In the genomic region with DNA sequence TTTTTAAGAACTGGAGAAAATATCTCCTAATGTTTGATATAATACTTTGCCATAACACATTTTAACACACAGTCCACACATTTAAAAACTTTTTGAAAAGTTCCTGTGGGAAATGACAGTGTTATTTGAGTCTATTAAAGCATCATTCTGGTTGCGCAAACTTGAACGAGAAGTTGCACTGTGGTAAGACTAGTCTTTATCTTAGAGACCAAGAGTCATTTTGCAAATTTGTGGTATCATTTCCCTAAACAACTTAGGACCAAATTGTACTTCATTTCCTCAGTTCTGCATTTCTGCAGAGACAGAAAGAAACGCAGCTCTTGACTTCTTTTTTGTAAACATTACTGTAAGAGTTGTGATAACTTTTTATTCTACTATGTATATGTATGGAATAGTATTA, we compare ENCODE assay signal across 10 cellular contexts. TPM values are rescaled to one million over a fixed set of nuclear protein-coding genes. Genes with fewer than 3 reads are reported as not detected.
DNase-seq lines count a peak whose midpoint lies in the region; ATAC-seq and TF ChIP-seq lines count a peak whose summit lies in the region.
"Had no signal": no experiment of that assay in that cellular context is flagged by ENCODE, and none has a peak within 500 bp of the region (broad histone marks: within the 10 kb centered on the region; RNA-seq: fewer than 3 reads in every experiment).

A gene with protein sequence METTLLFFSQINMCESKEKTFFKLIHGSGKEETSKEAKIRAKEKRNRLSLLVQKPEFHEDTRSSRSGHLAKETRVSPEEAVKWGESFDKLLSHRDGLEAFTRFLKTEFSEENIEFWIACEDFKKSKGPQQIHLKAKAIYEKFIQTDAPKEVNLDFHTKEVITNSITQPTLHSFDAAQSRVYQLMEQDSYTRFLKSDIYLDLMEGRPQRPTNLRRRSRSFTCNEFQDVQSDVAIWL (plus strand): TSS at position 282 of the 400 bp plus-strand sequence. CDS start 176 bp downstream, outside the sequence.

- H3K4me3 Mint-ChIP-seq in CD14-positive monocyte, result peak within 1 kb of the TSS; percentile 73 to 94
- peak within 1 kb of the TSS; percentile 73 for H3K4me3 Mint-ChIP-seq in dendritic cell treated with granulocyte-macrophage colony-stimulating factor and Interleukin-4, amounts not matched to agents 40 ng/mL and 50 ng/mL, for 4 days
- H3K4me3 Mint-ChIP-seq: B cell, nephron progenitor cell had no signal

- H3K36me3 Mint-ChIP-seq in CD14-positive monocyte, result peaks cover 8 to 20% of the 10 kb centered on the region in 2 donors
- H3K36me3 Mint-ChIP-seq in dendritic cell treated with granulocyte-macrophage colony-stimulating factor and Interleukin-4, amounts not matched to agents 40 ng/mL and 50 ng/mL, for 4 days (ENCODE audit: low read depth), result peaks cover 17% of the 10 kb centered on the region

- peaks cover 42% of the 10 kb centered on the region for H3K4me1 Mint-ChIP-seq in CD14-positive monocyte
- H3K4me1 Mint-ChIP-seq in dendritic cell treated with granulocyte-macrophage colony-stimulating factor and Interleukin-4, amounts not matched to agents 40 ng/mL and 50 ng/mL, for 4 days (ENCODE audit: low read depth), result peaks cover 31% of the 10 kb centered on the region
- H3K4me1 Mint-ChIP-seq: B cell, nephron progenitor cell had no signal

- no peaks in the 10 kb centered on the region for H3K27me3 Mint-ChIP-seq in CD14-positive monocyte (ENCODE audit: low read depth in 3 of 3)
- no peaks in the 10 kb centered on the region for H3K27me3 Mint-ChIP-seq in dendritic cell treated with granulocyte-macrophage colony-stimulating factor and Interleukin-4, amounts not matched to agents 40 ng/mL and 50 ng/mL, for 4 days
- H3K27me3 Mint-ChIP-seq: B cell had no signal

- H3K27me3 ChIP-seq in HL-60 (ENCODE audit: insufficient read depth, poor library complexity, severe bottlenecking), result no peaks in the 10 kb centered on the region

- peak; percentile 71 for DNase-seq in CD14-positive monocyte (ENCODE audit: low spot score)
- peak; percentile 78 to 88 for DNase-seq in HL-60 (ENCODE audit: low read depth in 1 of 2, low spot score in 1 of 2)
- no peak for DNase-seq in islet precursor cell
- DNase-seq in stimulated activated CD4-positive, alpha-beta T cell treated with anti-CD3 and anti-CD28 coated beads, Interleukin-4, amount 100 ng/mL, for 24 hours, result no peak
- no peak for DNase-seq in stimulated activated CD4-positive, alpha-beta T cell treated with anti-CD3 and anti-CD28 coated beads, Interleukin-2, amount 100 ng/mL, for 24 hours
- DNase-seq in kidney glomerular epithelial cell (lab: John Stamatoyannopoulos, UW), result no peak
- DNase-seq: nephron progenitor cell had no signal

- peak within 1 kb of the TSS; percentile 94 for H3K27ac ChIP-seq in HL-60 (replicated peaks)

- H3K4me3 ChIP-seq in HL-60 (replicated peaks; ENCODE audit: insufficient read depth, low read length), result peak within 1 kb of the TSS; percentile 50

- peak within 1 kb of the TSS; percentile 93 to 98 (median 97) for H3K27ac Mint-ChIP-seq in CD14-positive monocyte
- H3K27ac Mint-ChIP-seq in dendritic cell treated with granulocyte-macrophage colony-stimulating factor and Interleukin-4, amounts not matched to agents 40 ng/mL and 50 ng/mL, for 4 days, result peak within 1 kb of the TSS; percentile 97
- H3K27ac Mint-ChIP-seq: B cell, nephron progenitor cell had no signal

- intact Hi-C loops in CD14-positive monocyte (cut with micrococcal nuclease), result no loop called here
- intact Hi-C loops in dendritic cell treated with granulocyte-macrophage colony-stimulating factor and Interleukin-4, amounts not matched to agents 40 ng/mL and 50 ng/mL, for 4 days (cut with micrococcal nuclease), result loop anchor here (10.0 kb wide), 2 partner anchors 647 to 787 kb away; partner anchors contain the start of gene RGS2

- TF ChIP-seq CTCF in CD14-positive monocyte (IDR thresholded peaks at IDR 0.05), result no peak
- no peak for TF ChIP-seq CTCF in HL-60 (IDR thresholded peaks at IDR 0.05; ENCODE audit: insufficient read depth, low read length)

- peak; percentile 96 for ATAC-seq in GM21390 (IDR thresholded peaks at IDR 0.05; ENCODE audit: unreplicated experiment)

- peaks cover 0 to 4% (median 0%) of the 10 kb centered on the region in 7 donors for H3K9me3 Mint-ChIP-seq in CD14-positive monocyte
- no peaks in the 10 kb centered on the region for H3K9me3 Mint-ChIP-seq in dendritic cell treated with granulocyte-macrophage colony-stimulating factor and Interleukin-4, amounts not matched to agents 40 ng/mL and 50 ng/mL, for 4 days
- H3K9me3 Mint-ChIP-seq: nephron progenitor cell had no signal

RNA-seq across cellular contexts. Expression of the gene that starts here (rescaled TPM):
- polyA plus RNA-seq in CD14-positive monocyte, result 10 to 100 TPM; 43.7 to 57.0 TPM

Comparison
In these comparisons a context has a peak if more than half of its experiments do, and no peak if none do; other contexts are left out.
1. DNase-seq: peak in CD14-positive monocyte (single experiment) and HL-60 (2 of 2); none in islet precursor cell (single experiment), stimulated activated CD4-positive, alpha-beta T cell treated with anti-CD3 and anti-CD28 coated beads, Interleukin-4, amount 100 ng/mL, for 24 hours (single experiment), stimulated activated CD4-positive, alpha-beta T cell treated with anti-CD3 and anti-CD28 coated beads, Interleukin-2, amount 100 ng/mL, for 24 hours (0 of 2) and kidney glomerular epithelial cell (single experiment).